In the genomic region with DNA sequence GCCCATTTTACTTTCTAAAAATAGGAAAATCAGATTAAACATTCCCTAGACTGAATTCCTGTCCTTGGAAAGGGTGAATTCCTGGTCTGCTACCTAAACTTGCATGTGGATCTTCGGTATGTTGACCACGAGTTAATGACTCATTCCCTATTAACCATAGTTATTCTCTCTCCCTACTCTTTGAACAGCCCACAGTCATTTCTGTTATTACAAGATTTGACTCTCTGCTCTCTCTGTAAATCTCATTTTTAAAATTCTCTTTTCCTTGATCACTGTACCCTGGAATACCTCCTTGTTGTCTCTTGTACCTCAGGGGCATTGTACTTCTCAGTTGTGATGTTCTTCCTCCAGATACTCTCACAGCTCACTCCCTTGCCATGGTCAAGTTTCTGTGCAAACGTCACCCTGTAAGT, we compare ENCODE assay signal across 14 cellular contexts.
DNase-seq lines count a peak whose midpoint lies in the region; ATAC-seq, FAIRE-seq and TF ChIP-seq lines count a peak whose summit lies in the region.
"Had no signal": no experiment of that assay in that cellular context is flagged by ENCODE, and none has a peak within 500 bp of the region (broad histone marks: within the 10 kb centered on the region; RNA-seq: fewer than 3 reads in every experiment).

No MANE protein-coding gene starts in this region.

- no peak overlapping the region for H3K4me3 ChIP-seq in AG04449 (ENCODE audit: low read depth, low read length)
- H3K4me3 ChIP-seq in astrocyte of the spinal cord (ENCODE audit: low read depth, low read length) = no peak overlapping the region

- FAIRE-seq in GM12892 (lab: Jason Lieb, UNC) = no peak

- CTCF ChIA-PET in AG04449 (lab: Yijun Ruan, JAX) = no interaction called here

- in situ Hi-C loops in astrocyte of the spinal cord (cut with HindIII; ENCODE audit: low sequenced_read_pairs) = no loop called here

- DNase-seq in AG04449 (ENCODE audit: low read depth, low spot score) (peak; percentile 73), HT-29 (ENCODE audit: low spot score) (peak; percentile 10), astrocyte of the spinal cord (ENCODE audit: low read depth, low spot score) (peak; percentile 88), iris pigment epithelial cell (ENCODE audit: low read depth) (peak; percentile 84), GM12892 (ENCODE audit: insufficient read length) (no peak)
- DNase-seq: activated CD4-positive, alpha-beta T cell treated with anti-CD3 and anti-CD28 coated beads, Interleukin-2, amount 50 U/mL, for 4 hours; activated naive CD4-positive, alpha-beta T cell treated with anti-CD3 and anti-CD28 coated beads, Interleukin-2, amount 50 U/mL, for 16 hours; effector CD4-positive, alpha-beta T cell; immature natural killer cell; NCI-H1105 treated with DMSO at 0.1 percent for 48 hours; stimulated activated naive CD4-positive, alpha-beta T cell had no signal

- POLR2A ChIA-PET in AG04449 (lab: Yijun Ruan, JAX) = interaction anchor here (0.7 kb wide), 1 partner anchor 69 kb away, joined by 3 read pairs; no protein-coding TSS in a partner anchor

- ATAC-seq in HG02884 (IDR thresholded peaks at IDR 0.05; ENCODE audit: unreplicated experiment) (no peak), HG02571 (IDR thresholded peaks at IDR 0.05; ENCODE audit: unreplicated experiment) (no peak), HG02610 (IDR thresholded peaks at IDR 0.05; ENCODE audit: unreplicated experiment) (no peak)

- no peak for TF ChIP-seq POLR2A in GM12892 (IDR thresholded peaks at IDR 0.05; ENCODE audit: low read depth, low read length)

- no peak for TF ChIP-seq CTCF in AG04449 (IDR thresholded peaks at IDR 0.05; ENCODE audit: insufficient read depth, low read length, missing control alignments)
- no peak for TF ChIP-seq CTCF in astrocyte of the spinal cord (IDR thresholded peaks at IDR 0.05; ENCODE audit: low read depth, low read length)
